8 cellular contexts compared by ENCODE assay signal in genomic region chr10:100346765-100347567, GRCh38. TPM values are rescaled to one million over a fixed set of nuclear protein-coding genes. Genes with fewer than 3 reads are reported as not detected.
A peak's percentile ranks its signal among the peaks of the same experiment; 100 is the strongest.
DNase-seq lines count a peak whose midpoint lies in the region; ATAC-seq and TF ChIP-seq lines count a peak whose summit lies in the region.

Gene SCD (plus strand): TSS chr10:100347233. CDS start chr10:100347505, 272 bp downstream.

- H3K36me3 ChIP-seq in thoracic aorta, result no peaks in the 10 kb centered on the region

- H3K27me3 Mint-ChIP-seq in activated naive CD8-positive, alpha-beta T cell, result no peaks in the 10 kb centered on the region
- no peaks in the 10 kb centered on the region for H3K27me3 Mint-ChIP-seq in osteocyte (ENCODE audit: unreplicated experiment)

- no peaks in the 10 kb centered on the region for H3K9me3 Mint-ChIP-seq in activated naive CD8-positive, alpha-beta T cell (ENCODE audit: low read depth)
- no peaks in the 10 kb centered on the region for H3K9me3 Mint-ChIP-seq in osteocyte (ENCODE audit: unreplicated experiment)

- DNase-seq in GM12864 (ENCODE audit: low read depth) (peak; percentile 87), NCI-H1105 treated with DMSO at 0.1 percent for 48 hours (lab: John Stamatoyannopoulos, UW) (peak; percentile 93), SKM-1 treated with dmso at 0.1 percent for 144 hours (lab: John Stamatoyannopoulos, UW; ENCODE audit: unreplicated experiment) (peak; percentile 94), head of caudate nucleus (peak; percentile 89 to 99 (median 97)), osteocyte (ENCODE audit: extremely low spot score, unreplicated experiment) (peak; percentile 94), thoracic aorta (ENCODE audit: low spot score) (peak; percentile 47)

- peak within 1 kb of the TSS; percentile 96 for H3K4me3 Mint-ChIP-seq in activated naive CD8-positive, alpha-beta T cell
- peak within 1 kb of the TSS; percentile 95 for H3K4me3 Mint-ChIP-seq in osteocyte (ENCODE audit: unreplicated experiment)

- H3K27ac Mint-ChIP-seq in activated naive CD8-positive, alpha-beta T cell, result peak within 1 kb of the TSS; percentile 83
- H3K27ac Mint-ChIP-seq in osteocyte (ENCODE audit: unreplicated experiment), result peak within 1 kb of the TSS; percentile 88

- H3K9me3 ChIP-seq in thoracic aorta, result no peaks in the 10 kb centered on the region

- H3K4me1 Mint-ChIP-seq in activated naive CD8-positive, alpha-beta T cell (ENCODE audit: low read depth), result peaks cover 29% of the 10 kb centered on the region
- H3K4me1 Mint-ChIP-seq in osteocyte (ENCODE audit: unreplicated experiment), result peaks cover 59% of the 10 kb centered on the region

- peaks cover 5% of the 10 kb centered on the region for H3K36me3 Mint-ChIP-seq in activated naive CD8-positive, alpha-beta T cell
- peaks cover 21% of the 10 kb centered on the region for H3K36me3 Mint-ChIP-seq in osteocyte (ENCODE audit: unreplicated experiment)

- ATAC-seq in HG02678 (IDR thresholded peaks at IDR 0.05; ENCODE audit: unreplicated experiment), result peak; percentile 88
- peak; percentile 47 for ATAC-seq in thoracic aorta (ENCODE audit: insufficient number of reproducible peaks, low FRiP score, low read depth)

- H3K4me3 ChIP-seq in GM12864 (ENCODE audit: low read depth, low read length), result peak within 1 kb of the TSS; percentile 94
- peak within 1 kb of the TSS; percentile 90 for H3K4me3 ChIP-seq in thoracic aorta

- peaks cover 0 to 21% of the 10 kb centered on the region in 2 donors for H3K4me1 ChIP-seq in thoracic aorta (ENCODE audit: control insufficient read depth in 1 of 2, low read depth in 2 of 2)

- H3K27ac ChIP-seq in thoracic aorta, result peak within 1 kb of the TSS in 1 of 2 donors; percentile 36

- no peaks in the 10 kb centered on the region for H3K27me3 ChIP-seq in thoracic aorta (replicated peaks; ENCODE audit: insufficient read depth)

- TF ChIP-seq CTCF in GM12864 (IDR thresholded peaks at IDR 0.05; ENCODE audit: low read depth, low read length, missing control alignments) (no peak), osteocyte (IDR thresholded peaks at IDR 0.05) (no peak), thoracic aorta (IDR thresholded peaks at IDR 0.05) (no peak)

- intact Hi-C loops in head of caudate nucleus (cut with DNase I), result no loop called here

RNA-seq across cellular contexts. Expression of gene SCD, which starts in this region (rescaled TPM):
- 77.9 and 81.4 TPM in 2 replicates for total RNA-seq in osteocyte
- 10 to 100 TPM; 12.8 to 16.7 TPM for total RNA-seq in thoracic aorta

Comparison
In these comparisons a context has a peak if more than half of its experiments do, and no peak if none do; other contexts are left out.
1. DNase-seq: peak in every context shown above with its lines; median percentile 97 in head of caudate nucleus; 94 in SKM-1 treated with dmso at 0.1 percent for 144 hours; 94 in osteocyte; 93 in NCI-H1105 treated with DMSO at 0.1 percent for 48 hours; 87 in GM12864; 47 in thoracic aorta.